9 cellular contexts compared by ENCODE assay signal in genomic region chr1:174413632-174414031, GRCh38. TPM values are rescaled to one million over a fixed set of nuclear protein-coding genes. Genes with fewer than 3 reads are reported as not detected.
DNase-seq lines count a peak whose midpoint lies in the region; TF ChIP-seq lines count a peak whose summit lies in the region.
"Had no signal": no experiment of that assay in that cellular context is flagged by ENCODE, and none has a peak within 500 bp of the region (broad histone marks: within the 10 kb centered on the region; RNA-seq: fewer than 3 reads in every experiment).

No MANE protein-coding gene starts in this region.

- no peaks in the 10 kb centered on the region for H3K79me1 ChIP-seq in trophoblast cell (ENCODE audit: low read length)

- H3K4me3 ChIP-seq in OCI-LY1 (ENCODE audit: low read depth, low read length, poor library complexity, severe bottlenecking) (no peak overlapping the region), trophoblast cell (ENCODE audit: low read depth, low read length) (no peak overlapping the region)

- H3K36me3 ChIP-seq in OCI-LY1 (ENCODE audit: insufficient read depth, low read length) = no peaks in the 10 kb centered on the region
- no peaks in the 10 kb centered on the region for H3K36me3 ChIP-seq in trophoblast cell (ENCODE audit: control insufficient read depth in 1 of 2, insufficient read depth in 2 of 2, low read length in 2 of 2)

- POLR2A ChIA-PET in GM10248 (lab: Yijun Ruan, JAX) = no interaction called here

- no peak overlapping the region for H3K4ac ChIP-seq in trophoblast cell (ENCODE audit: low read depth, low read length)

- DNase-seq in GM10248 (ENCODE audit: extremely low spot score) (no peak), erythroblast (lab: John Stamatoyannopoulos, UW) (peak; percentile 14 to 15), trophoblast cell (no peak), inferior parietal cortex (ENCODE audit: extremely low spot score) (no peak), NCI-H2029 treated with DMSO at 0.1 percent for 48 hours (lab: John Stamatoyannopoulos, UW) (no peak)
- no peak for DNase-seq in effector CD4-positive, alpha-beta T cell

- no peak overlapping the region for H3K14ac ChIP-seq in trophoblast cell (ENCODE audit: low read length)

- H3K9ac ChIP-seq in OCI-LY1 (ENCODE audit: low read length) = no peak overlapping the region
- no peak overlapping the region for H3K9ac ChIP-seq in trophoblast cell (ENCODE audit: low read length)

- no peak overlapping the region for H3K27ac ChIP-seq in 22Rv1
- no peak overlapping the region for H3K27ac ChIP-seq in OCI-LY1 (ENCODE audit: low read depth, low read length, poor library complexity, severe bottlenecking)
- no peak overlapping the region for H3K27ac ChIP-seq in trophoblast cell (ENCODE audit: low read depth, low read length)

- H4K8ac ChIP-seq in trophoblast cell (ENCODE audit: low read depth, low read length) = no peak overlapping the region

- no CpG with 5 or more reads among the region's 4 CpGs for WGBS in trophoblast cell (ENCODE audit: extremely low coverage, insufficient coverage, insufficient read length)

- no peak overlapping the region for H3K18ac ChIP-seq in trophoblast cell (ENCODE audit: low read length)

- no peak overlapping the region for H2BK120ac ChIP-seq in trophoblast cell (ENCODE audit: insufficient read depth, low read length, poor library complexity)

- no peak overlapping the region for H3K23ac ChIP-seq in trophoblast cell (ENCODE audit: low read length)

- H2BK5ac ChIP-seq in trophoblast cell (ENCODE audit: low read depth, low read length, poor library complexity) = no peak overlapping the region

- H3K9me3 ChIP-seq in OCI-LY1 (ENCODE audit: low read length) (no peaks in the 10 kb centered on the region; the same call in 1 of the 2 replicates), trophoblast cell (ENCODE audit: insufficient read depth, low read depth, low read length) (no peaks in the 10 kb centered on the region)

- TF ChIP-seq POLR2A in erythroblast (IDR thresholded peaks at IDR 0.05; ENCODE audit: low read length) = no peak

- H4K91ac ChIP-seq in trophoblast cell (ENCODE audit: low read depth, low read length) = no peak overlapping the region

- H3K4me1 ChIP-seq in OCI-LY1 (ENCODE audit: insufficient read depth, low read length, severe bottlenecking) (peaks cover 28% of the 10 kb centered on the region), trophoblast cell (ENCODE audit: control insufficient read depth in 1 of 2, insufficient read depth in 2 of 2, low read length in 2 of 2) (no peaks in the 10 kb centered on the region)

- H3K9me2 ChIP-seq in OCI-LY1 (ENCODE audit: low read depth, low read length) = no peaks in the 10 kb centered on the region

- no peak overlapping the region for H2BK12ac ChIP-seq in trophoblast cell (ENCODE audit: low read length)

- CTCF ChIA-PET in GM10248 (lab: Yijun Ruan, JAX) = interaction anchor here (1.1 to 1.7 kb wide), 4 partner anchors 9 to 20 kb away, joined by 3 to 9 read pairs (median 4); no protein-coding TSS in a partner anchor

- H3K79me2 ChIP-seq in OCI-LY1 (ENCODE audit: insufficient read depth, low read length) (peaks cover 21% of the 10 kb centered on the region), trophoblast cell (ENCODE audit: control insufficient read depth, insufficient read depth, low read length, poor library complexity) (no peaks in the 10 kb centered on the region)

- H3K4me2 ChIP-seq in OCI-LY1 (ENCODE audit: low read length) = no peak overlapping the region; the same call in 1 of the 2 replicates
- H3K4me2 ChIP-seq in trophoblast cell (ENCODE audit: low read length) = no peak overlapping the region

- H3F3A ChIP-seq in OCI-LY1 (ENCODE audit: insufficient read depth, low read length) = no peaks in the 10 kb centered on the region

- H2AFZ ChIP-seq in OCI-LY1 (ENCODE audit: low read length) (no peak overlapping the region), trophoblast cell (ENCODE audit: insufficient read depth, low read length, poor library complexity) (no peak overlapping the region)

- H4K20me1 ChIP-seq in OCI-LY1 (ENCODE audit: insufficient read depth, low read length) = no peaks in the 10 kb centered on the region

- H4K12ac ChIP-seq in trophoblast cell (ENCODE audit: low read depth, low read length) = no peak overlapping the region

- no peak overlapping the region for H2AK5ac ChIP-seq in trophoblast cell (ENCODE audit: low read length)

- H3K27me3 ChIP-seq in OCI-LY1 (ENCODE audit: insufficient read depth, low read length) (no peaks in the 10 kb centered on the region), trophoblast cell (ENCODE audit: insufficient read depth, low read length) (no peaks in the 10 kb centered on the region)

- TF ChIP-seq CTCF in 22Rv1 (IDR thresholded peaks at IDR 0.05) (peak; percentile 75), GM10248 (IDR thresholded peaks at IDR 0.05; ENCODE audit: control extremely low read depth, extremely low read depth, low read depth, missing control alignments) (peak; percentile 20), OCI-LY1 (IDR thresholded peaks at IDR 0.05; ENCODE audit: low read length) (peak; percentile 72)

RNA-seq across cellular contexts. Expression of gene GPR52, which starts 34.1 kb away (rescaled TPM):
- not detected in 2 replicates for polyA plus RNA-seq in trophoblast cell (2013)
- polyA plus RNA-seq: CD14-positive monocyte had no signal

Comparison
In these comparisons a context has a peak if more than half of its experiments do, and no peak if none do; other contexts are left out.
1. CTCF ChIP-seq: peak in every context shown above with its lines; median percentile 75 in 22Rv1; 72 in OCI-LY1; 20 in GM10248.
2. DNase-seq: peak in erythroblast (2 of 2); none in GM10248 (single experiment), trophoblast cell (0 of 2), inferior parietal cortex (single experiment), effector CD4-positive, alpha-beta T cell (single experiment) and NCI-H2029 treated with DMSO at 0.1 percent for 48 hours (single experiment).